1 cellular context compared by ENCODE assay signal in genomic region chr14:90828642-90829487, GRCh38.
TF ChIP-seq lines count a peak whose summit lies in the region.

No MANE protein-coding gene starts in this region.

TF ChIP-seq in K562, 482 proteins besides CTCF, POLR2A, EP300 and RAD21 (continued from another document):
- TF ChIP-seq, protein P1, sequence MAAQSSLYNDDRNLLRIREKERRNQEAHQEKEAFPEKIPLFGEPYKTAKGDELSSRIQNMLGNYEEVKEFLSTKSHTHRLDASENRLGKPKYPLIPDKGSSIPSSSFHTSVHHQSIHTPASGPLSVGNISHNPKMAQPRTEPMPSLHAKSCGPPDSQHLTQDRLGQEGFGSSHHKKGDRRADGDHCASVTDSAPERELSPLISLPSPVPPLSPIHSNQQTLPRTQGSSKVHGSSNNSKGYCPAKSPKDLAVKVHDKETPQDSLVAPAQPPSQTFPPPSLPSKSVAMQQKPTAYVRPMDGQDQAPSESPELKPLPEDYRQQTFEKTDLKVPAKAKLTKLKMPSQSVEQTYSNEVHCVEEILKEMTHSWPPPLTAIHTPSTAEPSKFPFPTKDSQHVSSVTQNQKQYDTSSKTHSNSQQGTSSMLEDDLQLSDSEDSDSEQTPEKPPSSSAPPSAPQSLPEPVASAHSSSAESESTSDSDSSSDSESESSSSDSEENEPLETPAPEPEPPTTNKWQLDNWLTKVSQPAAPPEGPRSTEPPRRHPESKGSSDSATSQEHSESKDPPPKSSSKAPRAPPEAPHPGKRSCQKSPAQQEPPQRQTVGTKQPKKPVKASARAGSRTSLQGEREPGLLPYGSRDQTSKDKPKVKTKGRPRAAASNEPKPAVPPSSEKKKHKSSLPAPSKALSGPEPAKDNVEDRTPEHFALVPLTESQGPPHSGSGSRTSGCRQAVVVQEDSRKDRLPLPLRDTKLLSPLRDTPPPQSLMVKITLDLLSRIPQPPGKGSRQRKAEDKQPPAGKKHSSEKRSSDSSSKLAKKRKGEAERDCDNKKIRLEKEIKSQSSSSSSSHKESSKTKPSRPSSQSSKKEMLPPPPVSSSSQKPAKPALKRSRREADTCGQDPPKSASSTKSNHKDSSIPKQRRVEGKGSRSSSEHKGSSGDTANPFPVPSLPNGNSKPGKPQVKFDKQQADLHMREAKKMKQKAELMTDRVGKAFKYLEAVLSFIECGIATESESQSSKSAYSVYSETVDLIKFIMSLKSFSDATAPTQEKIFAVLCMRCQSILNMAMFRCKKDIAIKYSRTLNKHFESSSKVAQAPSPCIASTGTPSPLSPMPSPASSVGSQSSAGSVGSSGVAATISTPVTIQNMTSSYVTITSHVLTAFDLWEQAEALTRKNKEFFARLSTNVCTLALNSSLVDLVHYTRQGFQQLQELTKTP (IDR thresholded peaks at IDR 0.05; ENCODE audit: low read depth in 1 of 2, partially characterized antibody in 2 of 2): no peak
- TF ChIP-seq, protein P2, sequence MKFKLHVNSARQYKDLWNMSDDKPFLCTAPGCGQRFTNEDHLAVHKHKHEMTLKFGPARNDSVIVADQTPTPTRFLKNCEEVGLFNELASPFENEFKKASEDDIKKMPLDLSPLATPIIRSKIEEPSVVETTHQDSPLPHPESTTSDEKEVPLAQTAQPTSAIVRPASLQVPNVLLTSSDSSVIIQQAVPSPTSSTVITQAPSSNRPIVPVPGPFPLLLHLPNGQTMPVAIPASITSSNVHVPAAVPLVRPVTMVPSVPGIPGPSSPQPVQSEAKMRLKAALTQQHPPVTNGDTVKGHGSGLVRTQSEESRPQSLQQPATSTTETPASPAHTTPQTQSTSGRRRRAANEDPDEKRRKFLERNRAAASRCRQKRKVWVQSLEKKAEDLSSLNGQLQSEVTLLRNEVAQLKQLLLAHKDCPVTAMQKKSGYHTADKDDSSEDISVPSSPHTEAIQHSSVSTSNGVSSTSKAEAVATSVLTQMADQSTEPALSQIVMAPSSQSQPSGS (CRISPR knock-in tag; IDR thresholded peaks at IDR 0.05): no peak
- TF ChIP-seq ZNF277 (CRISPR knock-in tag; IDR thresholded peaks at IDR 0.05; ENCODE audit: borderline replicate concordance) (no peak), CBFA2T3 (IDR thresholded peaks at IDR 0.05) (no peak), YBX1 (IDR thresholded peaks at IDR 0.05) (no peak), TCF3 (CRISPR knock-in tag; IDR thresholded peaks at IDR 0.05) (no peak), ETV1 (tag; conservative IDR thresholded peaks at IDR 0.05; ENCODE audit: low read depth) (no peak), MCM3 (IDR thresholded peaks at IDR 0.05) (no peak), L3MBTL2 (IDR thresholded peaks at IDR 0.05) (no peak), HOMEZ (CRISPR knock-in tag; IDR thresholded peaks at IDR 0.05) (no peak), OTX1 (CRISPR knock-in tag; IDR thresholded peaks at IDR 0.05) (no peak), TARDBP (IDR thresholded peaks at IDR 0.05) (no peak), NFATC3 (IDR thresholded peaks at IDR 0.05) (no peak), ZNF830 (CRISPR knock-in tag; IDR thresholded peaks at IDR 0.05) (no peak), GABPB2 (CRISPR knock-in tag; conservative IDR thresholded peaks at IDR 0.05) (no peak), CBX2 (IDR thresholded peaks at IDR 0.05; ENCODE audit: insufficient read depth, low read length, poor library complexity, severe bottlenecking) (no peak), ILF3 (IDR thresholded peaks at IDR 0.05; ENCODE audit: borderline replicate concordance) (no peak), ZKSCAN1 (IDR thresholded peaks at IDR 0.05; ENCODE audit: low read depth, low read length) (no peak)
- TF ChIP-seq, protein P3, sequence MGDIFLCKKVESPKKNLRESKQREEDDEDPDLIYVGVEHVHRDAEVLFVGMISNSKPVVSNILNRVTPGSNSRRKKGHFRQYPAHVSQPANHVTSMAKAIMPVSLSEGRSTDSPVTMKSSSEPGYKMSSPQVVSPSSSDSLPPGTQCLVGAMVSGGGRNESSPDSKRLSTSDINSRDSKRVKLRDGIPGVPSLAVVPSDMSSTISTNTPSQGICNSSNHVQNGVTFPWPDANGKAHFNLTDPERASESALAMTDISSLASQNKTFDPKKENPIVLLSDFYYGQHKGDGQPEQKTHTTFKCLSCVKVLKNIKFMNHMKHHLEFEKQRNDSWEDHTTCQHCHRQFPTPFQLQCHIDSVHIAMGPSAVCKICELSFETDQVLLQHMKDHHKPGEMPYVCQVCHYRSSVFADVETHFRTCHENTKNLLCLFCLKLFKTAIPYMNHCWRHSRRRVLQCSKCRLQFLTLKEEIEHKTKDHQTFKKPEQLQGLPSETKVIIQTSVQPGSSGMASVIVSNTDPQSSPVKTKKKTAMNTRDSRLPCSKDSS (IDR thresholded peaks at IDR 0.05; ENCODE audit: low read depth, partially characterized antibody): no peak
